In the genomic region with DNA sequence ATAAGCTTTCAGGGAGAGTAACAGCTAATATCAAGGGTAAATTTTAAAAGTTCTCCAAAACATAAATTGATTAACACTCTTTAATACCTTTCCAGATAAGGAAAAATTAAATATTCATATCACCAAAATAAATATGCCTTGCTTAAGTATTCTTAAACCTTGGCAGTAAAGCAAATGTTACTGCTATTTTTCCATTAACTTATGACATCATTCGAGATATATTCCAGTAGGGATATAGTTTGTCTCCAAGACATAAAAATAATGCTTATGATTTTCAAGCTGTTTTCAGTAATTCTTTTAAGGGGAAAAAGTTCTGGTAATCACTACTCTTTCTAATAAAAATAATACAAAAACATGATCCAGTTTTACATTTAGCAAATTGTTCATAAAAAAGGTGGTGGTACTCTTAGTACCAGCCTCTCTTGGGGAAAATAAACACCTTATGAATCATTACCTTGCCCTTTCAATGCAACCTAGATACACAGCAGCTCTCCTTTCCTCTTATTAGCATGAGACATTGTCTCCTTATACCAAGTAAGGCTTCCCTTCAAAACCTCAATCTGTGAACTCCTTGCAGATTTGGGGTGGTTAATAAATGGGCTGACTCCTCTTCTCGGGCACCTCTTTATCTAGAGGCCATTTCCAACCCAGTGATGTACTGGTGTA, we compare ENCODE assay signal across 2 cellular contexts.
A peak's percentile ranks its signal among the peaks of the same experiment; 100 is the strongest.
TF ChIP-seq lines count a peak whose summit lies in the region.

No MANE protein-coding gene starts in this region.

TF ChIP-seq in HepG2, 621 proteins besides CTCF, POLR2A, EP300 and RAD21:
- TF ChIP-seq TFAP4 (IDR thresholded peaks at IDR 0.05; ENCODE audit: borderline replicate concordance, low read depth) (no peak), ZNF780A (CRISPR knock-in tag; IDR thresholded peaks at IDR 0.05) (no peak), TEAD3 (CRISPR knock-in tag; optimal IDR thresholded peaks at IDR 0.05; ENCODE audit: borderline replicate concordance) (no peak), RORA (CRISPR knock-in tag; IDR thresholded peaks at IDR 0.05) (no peak), ATF7 (IDR thresholded peaks at IDR 0.05) (peak; percentile 81), ATF7 (CRISPR knock-in tag; IDR thresholded peaks at IDR 0.05) (no peak)

TF ChIP-seq in endothelial cell of umbilical vein, 7 proteins besides CTCF, POLR2A, EP300 and RAD21:
- TF ChIP-seq JUN (IDR thresholded peaks at IDR 0.05; ENCODE audit: borderline replicate concordance, insufficient read depth, insufficient read length, low read depth) (no peak), MYC (IDR thresholded peaks at IDR 0.05; ENCODE audit: low read depth, low read length) (no peak), POLR2AphosphoS5 (IDR thresholded peaks at IDR 0.05; ENCODE audit: insufficient read depth, low read depth, low read length) (no peak), MAX (IDR thresholded peaks at IDR 0.05; ENCODE audit: insufficient read depth, insufficient read length) (no peak), FOS (IDR thresholded peaks at IDR 0.05; ENCODE audit: borderline replicate concordance, insufficient read depth, low read length) (no peak), EZH2 (IDR thresholded peaks at IDR 0.05; ENCODE audit: borderline replicate concordance, low read depth, low read length, severe bottlenecking) (no peak), GATA2 (IDR thresholded peaks at IDR 0.05; ENCODE audit: insufficient read depth, insufficient read length, low read depth, low read length) (no peak)
